In genomic region chr9:33374634-33375237, GRCh38 we compare ENCODE assay signal across 8 cellular contexts. TPM values are rescaled to one million over a fixed set of nuclear protein-coding genes. Genes with fewer than 3 reads are reported as not detected.
DNase-seq lines count a peak whose midpoint lies in the region; ATAC-seq, FAIRE-seq and TF ChIP-seq lines count a peak whose summit lies in the region.

No MANE protein-coding gene starts in this region.

- H3K23ac ChIP-seq in trophoblast cell (ENCODE audit: low read length): no peak overlapping the region

- H2BK12ac ChIP-seq in trophoblast cell (ENCODE audit: low read length): no peak overlapping the region

- H2AFZ ChIP-seq in SK-N-SH (ENCODE audit: low read depth): no peak overlapping the region
- H2AFZ ChIP-seq in trophoblast cell (ENCODE audit: insufficient read depth, low read length, poor library complexity): no peak overlapping the region

- peak; percentile 79 for TF ChIP-seq RAD21 in SK-N-SH (IDR thresholded peaks at IDR 0.05; ENCODE audit: low read length)

- H3K4me1 ChIP-seq in SK-N-SH (ENCODE audit: control insufficient read depth in 1 of 2, insufficient read depth in 2 of 2, low read depth in 1 of 2, low read length in 1 of 2): peaks cover 0 to 6% of the 10 kb centered on the region in 2 experiments; a peak in 1 of 4 replicates
- peaks cover 7 to 16% of the 10 kb centered on the region in 2 experiments for H3K4me1 ChIP-seq in trophoblast cell (ENCODE audit: control insufficient read depth in 1 of 2, insufficient read depth in 2 of 2, low read length in 2 of 2)
- peaks cover 0 to 9% (median 3%) of the 10 kb centered on the region in 4 donors for H3K4me1 ChIP-seq in transverse colon

- no peak for TF ChIP-seq EP300 in SK-N-SH (IDR thresholded peaks at IDR 0.05; ENCODE audit: borderline replicate concordance in 1 of 2, low read depth in 1 of 2, low read length in 1 of 2)
- TF ChIP-seq EP300 in transverse colon (IDR thresholded peaks at IDR 0.05; ENCODE audit: low read depth): no peak

- FAIRE-seq in GM19239 (lab: Jason Lieb, UNC): peak; percentile 85

- intact Hi-C loops in head of caudate nucleus (cut with DNase I) (loop anchor here (5.0 kb wide), 1 partner anchor 93 kb away; no protein-coding TSS in a partner anchor), transverse colon (cut with DNase I; ENCODE audit: low total_unique reads) (loop anchor here (5.0 to 10.0 kb wide), 3 partner anchors 43 to 348 kb away; no protein-coding TSS in a partner anchor)

- peak overlapping the region; percentile 57 to 86 for H3K27ac Mint-ChIP-seq in activated naive CD4-positive, alpha-beta T cell treated with anti-CD3 and anti-CD28 coated beads, Interleukin-2, amount 50 U/mL, for 72 hours

- no peak overlapping the region for H3K14ac ChIP-seq in trophoblast cell (ENCODE audit: low read length)

- POLR2A ChIA-PET in SK-N-SH (lab: Yijun Ruan, JAX): no interaction called here

- H3K9ac ChIP-seq in SK-N-SH (no peak overlapping the region), trophoblast cell (ENCODE audit: low read length) (no peak overlapping the region)

- in situ Hi-C loops in transverse colon (cut with MboI; ENCODE audit: low pct_ligation_motif_present in 1 of 4, low pct_unique_long_range_greater_than_20kb in 1 of 4, low sequenced_read_pairs in 3 of 4): loop anchor here in 1 of 4 donors (25.0 kb wide), 2 partner anchors 88 to 138 kb away; partner anchors contain the start of genes ANKRD18B and NOL6

- H3K9me3 ChIP-seq in SK-N-SH (no peaks in the 10 kb centered on the region), trophoblast cell (ENCODE audit: insufficient read depth, low read depth, low read length) (no peaks in the 10 kb centered on the region), transverse colon (no peaks in the 10 kb centered on the region)

- no peaks in the 10 kb centered on the region for H3K79me1 ChIP-seq in trophoblast cell (ENCODE audit: low read length)

- H3K27ac ChIP-seq in SK-N-SH (ENCODE audit: low read depth in 2 of 2, low read length in 1 of 2) (no peak overlapping the region), trophoblast cell (ENCODE audit: low read depth, low read length) (no peak overlapping the region), transverse colon (peak overlapping the region in 1 of 4 donors; percentile 44)

- H3F3A ChIP-seq in SK-N-SH (replicated peaks; ENCODE audit: insufficient read depth): peaks cover 4% of the 10 kb centered on the region

- H3K27me3 ChIP-seq in SK-N-SH (ENCODE audit: insufficient read depth) (no peaks in the 10 kb centered on the region), trophoblast cell (ENCODE audit: insufficient read depth, low read length) (no peaks in the 10 kb centered on the region), transverse colon (no peaks in the 10 kb centered on the region)

- H3K9me3 Mint-ChIP-seq in activated naive CD4-positive, alpha-beta T cell treated with anti-CD3 and anti-CD28 coated beads, Interleukin-2, amount 50 U/mL, for 72 hours: no peaks in the 10 kb centered on the region

- no peaks in the 10 kb centered on the region for H4K20me1 ChIP-seq in SK-N-SH (ENCODE audit: insufficient read depth)

- H3K36me3 ChIP-seq in SK-N-SH (replicated peaks in 1 of 2; ENCODE audit: control insufficient read depth in 1 of 2, insufficient read depth in 2 of 2, low read length in 1 of 2) (peaks cover 12 to 19% of the 10 kb centered on the region in 2 experiments), trophoblast cell (ENCODE audit: control insufficient read depth in 1 of 2, insufficient read depth in 2 of 2, low read length in 2 of 2) (peaks cover 5 to 21% of the 10 kb centered on the region in 2 experiments), transverse colon (peaks cover 0 to 15% (median 4%) of the 10 kb centered on the region in 4 donors)

- no peak overlapping the region for H4K8ac ChIP-seq in trophoblast cell (ENCODE audit: low read depth, low read length)

- TF ChIP-seq CTCF in AG10803 (conservative IDR thresholded peaks at IDR 0.05; ENCODE audit: low read length): peak; percentile 96
- TF ChIP-seq CTCF in SK-N-SH (IDR thresholded peaks at IDR 0.05): peak; percentile 93
- peak; percentile 85 to 91 (median 89) for TF ChIP-seq CTCF in transverse colon (IDR thresholded peaks at IDR 0.05)

- peaks cover 0 to 5% of the 10 kb centered on the region in 2 donors for H3K36me3 Mint-ChIP-seq in activated naive CD4-positive, alpha-beta T cell treated with anti-CD3 and anti-CD28 coated beads, Interleukin-2, amount 50 U/mL, for 72 hours

- H3K4ac ChIP-seq in trophoblast cell (ENCODE audit: low read depth, low read length): no peak overlapping the region

- H3K4me2 ChIP-seq in SK-N-SH: no peak overlapping the region
- peak overlapping the region; percentile 45 for H3K4me2 ChIP-seq in trophoblast cell (ENCODE audit: low read length)

- no peak overlapping the region for H4K12ac ChIP-seq in trophoblast cell (ENCODE audit: low read depth, low read length)

- no peak overlapping the region for H4K91ac ChIP-seq in trophoblast cell (ENCODE audit: low read depth, low read length)

- CTCF ChIA-PET in SK-N-SH (lab: Yijun Ruan, JAX): interaction anchor here (0.6 to 8.0 kb wide), 38 partner anchors 8 to 404 kb away, joined by 3 to 103 read pairs (median 6); partner anchors contain the start of genes ANKRD18B, AQP3, B4GALT1 and NOL6

- peak; percentile 65 for DNase-seq in AG10803 (ENCODE audit: low read depth)
- DNase-seq in GM19239 (ENCODE audit: insufficient read length, low spot score): peak; percentile 60
- DNase-seq in LHCN-M2 (ENCODE audit: low read depth): peak; percentile 62
- DNase-seq in SK-N-SH: peak; percentile 84
- DNase-seq in activated naive CD4-positive, alpha-beta T cell treated with anti-CD3 and anti-CD28 coated beads, Interleukin-2, amount 50 U/mL, for 72 hours (ENCODE audit: low spot score in 2 of 2): peak in 1 of 2 donors; percentile 73
- DNase-seq in head of caudate nucleus: peak; percentile 51 to 92 (median 78)
- DNase-seq in trophoblast cell: peak; percentile 82 to 96
- DNase-seq in transverse colon: peak; percentile 80

- H2BK120ac ChIP-seq in trophoblast cell (ENCODE audit: insufficient read depth, low read length, poor library complexity): no peak overlapping the region

- no peaks in the 10 kb centered on the region for H3K9me2 ChIP-seq in SK-N-SH

- H2BK5ac ChIP-seq in trophoblast cell (ENCODE audit: low read depth, low read length, poor library complexity): no peak overlapping the region

- no peak overlapping the region for H2AK5ac ChIP-seq in trophoblast cell (ENCODE audit: low read length)

- no peak overlapping the region for H3K18ac ChIP-seq in trophoblast cell (ENCODE audit: low read length)

- 73% methylated on average over 6 of the region's 6 CpGs for WGBS in SK-N-SH (ENCODE audit: low lambda C conversion rate)
- WGBS in trophoblast cell (ENCODE audit: extremely low coverage, insufficient coverage, insufficient read length): no CpG with 5 or more reads among the region's 6 CpGs
- WGBS in transverse colon (ENCODE audit: low coverage in 1 of 2), 2 donors: 56 to 60% methylated on average over 4 to 6 of the region's 6 CpGs

- TF ChIP-seq POLR2A in transverse colon (IDR thresholded peaks at IDR 0.05): no peak

- H3K79me2 ChIP-seq in SK-N-SH (ENCODE audit: insufficient read depth) (no peaks in the 10 kb centered on the region), trophoblast cell (ENCODE audit: control insufficient read depth, insufficient read depth, low read length, poor library complexity) (no peaks in the 10 kb centered on the region)

- ATAC-seq in activated naive CD4-positive, alpha-beta T cell treated with anti-CD3 and anti-CD28 coated beads, Interleukin-2, amount 50 U/mL, for 72 hours: peak; percentile 81 to 90

- H3K4me3 ChIP-seq in AG10803 (ENCODE audit: low read length) (no peak overlapping the region), SK-N-SH (ENCODE audit: low read depth in 2 of 2, low read length in 1 of 2) (peak overlapping the region in 1 of 2 experiments; percentile 33; a peak in 1 of 4 replicates), trophoblast cell (ENCODE audit: low read depth, low read length) (no peak overlapping the region), transverse colon (no peak overlapping the region)

TF ChIP-seq in SK-N-SH, 30 proteins besides CTCF, POLR2A, EP300 and RAD21 (continues in another document):
- TF ChIP-seq, protein P1, sequence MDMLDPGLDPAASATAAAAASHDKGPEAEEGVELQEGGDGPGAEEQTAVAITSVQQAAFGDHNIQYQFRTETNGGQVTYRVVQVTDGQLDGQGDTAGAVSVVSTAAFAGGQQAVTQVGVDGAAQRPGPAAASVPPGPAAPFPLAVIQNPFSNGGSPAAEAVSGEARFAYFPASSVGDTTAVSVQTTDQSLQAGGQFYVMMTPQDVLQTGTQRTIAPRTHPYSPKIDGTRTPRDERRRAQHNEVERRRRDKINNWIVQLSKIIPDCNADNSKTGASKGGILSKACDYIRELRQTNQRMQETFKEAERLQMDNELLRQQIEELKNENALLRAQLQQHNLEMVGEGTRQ (IDR thresholded peaks at IDR 0.05; ENCODE audit: borderline replicate concordance, low read depth, low read length): no peak
- TF ChIP-seq MXI1 (IDR thresholded peaks at IDR 0.05; ENCODE audit: low read depth, low read length): no peak
- no peak for TF ChIP-seq TCF12 (IDR thresholded peaks at IDR 0.05)
- peak; percentile 78 for TF ChIP-seq CHD2 (IDR thresholded peaks at IDR 0.05; ENCODE audit: low read length, partially characterized antibody)
- no peak for TF ChIP-seq USF1 (IDR thresholded peaks at IDR 0.05; ENCODE audit: borderline replicate concordance, low read depth)
- TF ChIP-seq MEF2A (IDR thresholded peaks at IDR 0.05; ENCODE audit: borderline replicate concordance, low read depth): no peak
- 0 out of 2 replicates have a peak, but pooled peaks have one; percentile 26 for TF ChIP-seq RCOR1 (IDR thresholded peaks at IDR 0.05; ENCODE audit: low read length)

RNA-seq across cellular contexts. Expression of gene AQP7, which starts 27.6 kb away (rescaled TPM):
- total RNA-seq in LHCN-M2 (2014; rRNA removed): not detected in 2 replicates
- not detected for polyA plus RNA-seq in LHCN-M2 (2012)
- polyA plus RNA-seq in SK-N-SH (2012; rRNA removed): 0.05 TPM in 1 of 2 replicates, not detected in the other
- polyA plus RNA-seq in SK-N-SH (2012; cell fraction: cytosol; rRNA removed): 0.03 and 0.05 TPM in 2 replicates
- polyA plus RNA-seq in SK-N-SH (2012; cell fraction: nucleus; rRNA removed): 0.09 and 0.17 TPM in 2 replicates
- under 1 TPM in 1 of 2 donors, not detected in 1; 0.29 TPM for total RNA-seq in activated naive CD4-positive, alpha-beta T cell treated with anti-CD3 and anti-CD28 coated beads, Interleukin-2, amount 50 U/mL, for 72 hours
- polyA plus RNA-seq in trophoblast cell (2013): 0.03 and 0.07 TPM in 2 replicates
- total RNA-seq in transverse colon: 100 to 1,000 TPM in 1 of 4 donors, 10 to 100 TPM in 3; 11.9 to 207 (median 27.7) TPM

Comparison
In these comparisons a context has a peak if more than half of its experiments do, and no peak if none do; other contexts are left out.
1. RNA of gene AQP7, which starts 27.6 kb away (total RNA-seq): 11.9 to 207 TPM in transverse colon; 0.29 TPM in activated naive CD4-positive, alpha-beta T cell treated with anti-CD3 and anti-CD28 coated beads, Interleukin-2, amount 50 U/mL, for 72 hours and not detected in LHCN-M2; every median in the first group is over 10 times any median in the second.
2. Peak in every context shown above with its lines, with median percentiles within 50 percentile points of each other: CTCF ChIP-seq.